Comparison of ENCODE assay signal across 1 cellular context in the genomic region with DNA sequence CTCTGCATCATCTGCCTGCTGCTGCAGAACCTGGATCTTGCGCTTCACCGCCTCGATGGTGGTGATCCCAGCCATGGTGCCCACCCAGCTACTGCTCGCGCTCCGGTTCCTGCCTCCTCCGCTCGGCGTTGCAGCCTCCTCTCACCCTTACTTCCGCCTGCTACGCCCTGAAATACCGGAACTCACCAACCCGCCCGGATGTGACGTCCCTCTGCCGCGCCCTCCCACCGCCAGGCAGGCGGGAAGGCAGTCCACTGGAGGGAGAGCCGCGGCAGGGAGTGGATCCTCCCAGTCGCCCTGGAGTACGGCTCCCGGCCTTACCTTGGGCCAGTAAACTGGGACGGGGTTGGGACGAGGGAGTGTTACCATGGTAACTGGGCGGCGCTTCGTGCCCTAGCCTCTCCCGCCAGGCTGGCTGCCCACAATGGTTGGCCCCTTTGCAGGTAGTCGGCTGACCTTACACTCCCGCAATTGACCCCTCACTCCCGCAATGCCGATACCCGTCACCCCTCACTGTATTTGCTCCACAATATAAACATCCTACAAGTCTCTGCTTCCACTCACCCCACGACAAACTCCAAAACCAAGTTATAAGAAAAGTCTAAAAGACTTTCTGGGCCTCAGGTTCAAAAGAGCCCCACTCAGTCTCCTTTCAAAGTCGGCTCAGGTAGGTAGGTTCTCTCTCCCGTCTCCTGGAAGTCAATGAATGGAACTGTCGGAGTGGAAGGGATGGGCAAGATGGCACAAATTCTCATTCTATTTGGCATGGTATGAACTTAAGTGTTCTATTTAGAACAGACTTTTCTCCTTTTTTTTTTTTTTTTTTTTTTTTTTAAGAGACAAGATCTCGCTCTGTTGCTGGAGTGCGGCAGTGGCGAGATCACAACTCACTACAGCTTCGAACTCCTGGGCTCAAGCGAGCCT.
TF ChIP-seq lines count a peak whose summit lies in the region.

No MANE protein-coding gene starts in this region.

TF ChIP-seq in WTC11, 78 proteins besides CTCF, POLR2A, EP300 and RAD21 (continued from another document):
- TF ChIP-seq, protein P1, sequence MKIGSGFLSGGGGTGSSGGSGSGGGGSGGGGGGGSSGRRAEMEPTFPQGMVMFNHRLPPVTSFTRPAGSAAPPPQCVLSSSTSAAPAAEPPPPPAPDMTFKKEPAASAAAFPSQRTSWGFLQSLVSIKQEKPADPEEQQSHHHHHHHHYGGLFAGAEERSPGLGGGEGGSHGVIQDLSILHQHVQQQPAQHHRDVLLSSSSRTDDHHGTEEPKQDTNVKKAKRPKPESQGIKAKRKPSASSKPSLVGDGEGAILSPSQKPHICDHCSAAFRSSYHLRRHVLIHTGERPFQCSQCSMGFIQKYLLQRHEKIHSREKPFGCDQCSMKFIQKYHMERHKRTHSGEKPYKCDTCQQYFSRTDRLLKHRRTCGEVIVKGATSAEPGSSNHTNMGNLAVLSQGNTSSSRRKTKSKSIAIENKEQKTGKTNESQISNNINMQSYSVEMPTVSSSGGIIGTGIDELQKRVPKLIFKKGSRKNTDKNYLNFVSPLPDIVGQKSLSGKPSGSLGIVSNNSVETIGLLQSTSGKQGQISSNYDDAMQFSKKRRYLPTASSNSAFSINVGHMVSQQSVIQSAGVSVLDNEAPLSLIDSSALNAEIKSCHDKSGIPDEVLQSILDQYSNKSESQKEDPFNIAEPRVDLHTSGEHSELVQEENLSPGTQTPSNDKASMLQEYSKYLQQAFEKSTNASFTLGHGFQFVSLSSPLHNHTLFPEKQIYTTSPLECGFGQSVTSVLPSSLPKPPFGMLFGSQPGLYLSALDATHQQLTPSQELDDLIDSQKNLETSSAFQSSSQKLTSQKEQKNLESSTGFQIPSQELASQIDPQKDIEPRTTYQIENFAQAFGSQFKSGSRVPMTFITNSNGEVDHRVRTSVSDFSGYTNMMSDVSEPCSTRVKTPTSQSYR (CRISPR knock-in tag; IDR thresholded peaks at IDR 0.05), result peak; percentile 33; the same call in 1 of the 2 replicates
- TF ChIP-seq ZNF416 (CRISPR knock-in tag; IDR thresholded peaks at IDR 0.05) (0 out of 2 replicates have a peak, but pooled peaks have one; percentile 46), JUN (CRISPR knock-in tag; IDR thresholded peaks at IDR 0.05) (0 out of 2 replicates have a peak, but pooled peaks have one; percentile 39), NR3C1 (CRISPR knock-in tag; conservative IDR thresholded peaks at IDR 0.05; ENCODE audit: low read depth) (no peak; the same call in 1 of the 2 replicates), SMAD4 (CRISPR knock-in tag; IDR thresholded peaks at IDR 0.05) (no peak), NFYB (CRISPR knock-in tag; conservative IDR thresholded peaks at IDR 0.05; ENCODE audit: low read depth) (peak; percentile 59), ZNF121 (CRISPR knock-in tag; IDR thresholded peaks at IDR 0.05) (0 out of 2 replicates have a peak, but pooled peaks have one; percentile 29), NR2C2 (CRISPR knock-in tag; IDR thresholded peaks at IDR 0.05) (peak; percentile 45; the same call in 1 of the 2 replicates), GRHL2 (CRISPR knock-in tag; IDR thresholded peaks at IDR 0.05; ENCODE audit: insufficient replicate concordance, severe bottlenecking) (no peak), NFE2L1 (CRISPR knock-in tag; IDR thresholded peaks at IDR 0.05) (peak; percentile 92; the same call in 1 of the 2 replicates), FOXP1 (CRISPR knock-in tag; IDR thresholded peaks at IDR 0.05; ENCODE audit: borderline replicate concordance) (peak; percentile 87; the same call in 1 of the 2 replicates), ZNF396 (CRISPR knock-in tag; IDR thresholded peaks at IDR 0.05; ENCODE audit: borderline replicate concordance) (no peak), TCF7 (CRISPR knock-in tag; IDR thresholded peaks at IDR 0.05; ENCODE audit: low read depth) (no peak), CREB1 (CRISPR knock-in tag; IDR thresholded peaks at IDR 0.05) (peak; percentile 80), GABPB1 (CRISPR knock-in tag; IDR thresholded peaks at IDR 0.05) (peak; percentile 87), RELA (CRISPR knock-in tag; IDR thresholded peaks at IDR 0.05; ENCODE audit: borderline replicate concordance) (peak; percentile 36; the same call in 1 of the 2 replicates), CREM (CRISPR knock-in tag; IDR thresholded peaks at IDR 0.05) (peak; percentile 97), FOXK1 (CRISPR knock-in tag; IDR thresholded peaks at IDR 0.05) (peak; percentile 93), SP1 (CRISPR knock-in tag; conservative IDR thresholded peaks at IDR 0.05) (peak; percentile 98), TEAD1 (CRISPR knock-in tag; IDR thresholded peaks at IDR 0.05) (peak; percentile 91), TP53 (CRISPR knock-in tag; IDR thresholded peaks at IDR 0.05) (no peak), ESRRA (CRISPR knock-in tag; IDR thresholded peaks at IDR 0.05; ENCODE audit: borderline replicate concordance) (0 out of 2 replicates have a peak, but pooled peaks have one; percentile 26), MYBL2 (CRISPR knock-in tag; IDR thresholded peaks at IDR 0.05) (peak; percentile 90)
- TF ChIP-seq, protein P2, sequence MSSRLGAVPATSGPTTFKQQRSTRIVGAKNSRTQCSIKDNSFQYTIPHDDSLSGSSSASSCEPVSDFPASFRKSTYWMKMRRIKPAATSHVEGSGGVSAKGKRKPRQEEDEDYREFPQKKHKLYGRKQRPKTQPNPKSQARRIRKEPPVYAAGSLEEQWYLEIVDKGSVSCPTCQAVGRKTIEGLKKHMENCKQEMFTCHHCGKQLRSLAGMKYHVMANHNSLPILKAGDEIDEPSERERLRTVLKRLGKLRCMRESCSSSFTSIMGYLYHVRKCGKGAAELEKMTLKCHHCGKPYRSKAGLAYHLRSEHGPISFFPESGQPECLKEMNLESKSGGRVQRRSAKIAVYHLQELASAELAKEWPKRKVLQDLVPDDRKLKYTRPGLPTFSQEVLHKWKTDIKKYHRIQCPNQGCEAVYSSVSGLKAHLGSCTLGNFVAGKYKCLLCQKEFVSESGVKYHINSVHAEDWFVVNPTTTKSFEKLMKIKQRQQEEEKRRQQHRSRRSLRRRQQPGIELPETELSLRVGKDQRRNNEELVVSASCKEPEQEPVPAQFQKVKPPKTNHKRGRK (CRISPR knock-in tag; IDR thresholded peaks at IDR 0.05; ENCODE audit: borderline replicate concordance), result no peak
- TF ChIP-seq, protein P3, sequence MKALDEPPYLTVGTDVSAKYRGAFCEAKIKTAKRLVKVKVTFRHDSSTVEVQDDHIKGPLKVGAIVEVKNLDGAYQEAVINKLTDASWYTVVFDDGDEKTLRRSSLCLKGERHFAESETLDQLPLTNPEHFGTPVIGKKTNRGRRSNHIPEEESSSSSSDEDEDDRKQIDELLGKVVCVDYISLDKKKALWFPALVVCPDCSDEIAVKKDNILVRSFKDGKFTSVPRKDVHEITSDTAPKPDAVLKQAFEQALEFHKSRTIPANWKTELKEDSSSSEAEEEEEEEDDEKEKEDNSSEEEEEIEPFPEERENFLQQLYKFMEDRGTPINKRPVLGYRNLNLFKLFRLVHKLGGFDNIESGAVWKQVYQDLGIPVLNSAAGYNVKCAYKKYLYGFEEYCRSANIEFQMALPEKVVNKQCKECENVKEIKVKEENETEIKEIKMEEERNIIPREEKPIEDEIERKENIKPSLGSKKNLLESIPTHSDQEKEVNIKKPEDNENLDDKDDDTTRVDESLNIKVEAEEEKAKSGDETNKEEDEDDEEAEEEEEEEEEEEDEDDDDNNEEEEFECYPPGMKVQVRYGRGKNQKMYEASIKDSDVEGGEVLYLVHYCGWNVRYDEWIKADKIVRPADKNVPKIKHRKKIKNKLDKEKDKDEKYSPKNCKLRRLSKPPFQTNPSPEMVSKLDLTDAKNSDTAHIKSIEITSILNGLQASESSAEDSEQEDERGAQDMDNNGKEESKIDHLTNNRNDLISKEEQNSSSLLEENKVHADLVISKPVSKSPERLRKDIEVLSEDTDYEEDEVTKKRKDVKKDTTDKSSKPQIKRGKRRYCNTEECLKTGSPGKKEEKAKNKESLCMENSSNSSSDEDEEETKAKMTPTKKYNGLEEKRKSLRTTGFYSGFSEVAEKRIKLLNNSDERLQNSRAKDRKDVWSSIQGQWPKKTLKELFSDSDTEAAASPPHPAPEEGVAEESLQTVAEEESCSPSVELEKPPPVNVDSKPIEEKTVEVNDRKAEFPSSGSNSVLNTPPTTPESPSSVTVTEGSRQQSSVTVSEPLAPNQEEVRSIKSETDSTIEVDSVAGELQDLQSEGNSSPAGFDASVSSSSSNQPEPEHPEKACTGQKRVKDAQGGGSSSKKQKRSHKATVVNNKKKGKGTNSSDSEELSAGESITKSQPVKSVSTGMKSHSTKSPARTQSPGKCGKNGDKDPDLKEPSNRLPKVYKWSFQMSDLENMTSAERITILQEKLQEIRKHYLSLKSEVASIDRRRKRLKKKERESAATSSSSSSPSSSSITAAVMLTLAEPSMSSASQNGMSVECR (CRISPR knock-in tag; IDR thresholded peaks at IDR 0.05; ENCODE audit: borderline replicate concordance), result peak; percentile 91; the same call in 1 of the 2 replicates
- TF ChIP-seq, protein P4, sequence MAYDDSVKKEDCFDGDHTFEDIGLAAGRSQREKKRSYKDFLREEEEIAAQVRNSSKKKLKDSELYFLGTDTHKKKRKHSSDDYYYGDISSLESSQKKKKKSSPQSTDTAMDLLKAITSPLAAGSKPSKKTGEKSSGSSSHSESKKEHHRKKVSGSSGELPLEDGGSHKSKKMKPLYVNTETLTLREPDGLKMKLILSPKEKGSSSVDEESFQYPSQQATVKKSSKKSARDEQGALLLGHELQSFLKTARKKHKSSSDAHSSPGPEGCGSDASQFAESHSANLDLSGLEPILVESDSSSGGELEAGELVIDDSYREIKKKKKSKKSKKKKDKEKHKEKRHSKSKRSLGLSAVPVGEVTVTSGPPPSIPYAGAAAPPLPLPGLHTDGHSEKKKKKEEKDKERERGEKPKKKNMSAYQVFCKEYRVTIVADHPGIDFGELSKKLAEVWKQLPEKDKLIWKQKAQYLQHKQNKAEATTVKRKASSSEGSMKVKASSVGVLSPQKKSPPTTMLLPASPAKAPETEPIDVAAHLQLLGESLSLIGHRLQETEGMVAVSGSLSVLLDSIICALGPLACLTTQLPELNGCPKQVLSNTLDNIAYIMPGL (CRISPR knock-in tag; IDR thresholded peaks at IDR 0.05), result peak; percentile 53; the same call in 1 of the 2 replicates
- TF ChIP-seq, protein P5, sequence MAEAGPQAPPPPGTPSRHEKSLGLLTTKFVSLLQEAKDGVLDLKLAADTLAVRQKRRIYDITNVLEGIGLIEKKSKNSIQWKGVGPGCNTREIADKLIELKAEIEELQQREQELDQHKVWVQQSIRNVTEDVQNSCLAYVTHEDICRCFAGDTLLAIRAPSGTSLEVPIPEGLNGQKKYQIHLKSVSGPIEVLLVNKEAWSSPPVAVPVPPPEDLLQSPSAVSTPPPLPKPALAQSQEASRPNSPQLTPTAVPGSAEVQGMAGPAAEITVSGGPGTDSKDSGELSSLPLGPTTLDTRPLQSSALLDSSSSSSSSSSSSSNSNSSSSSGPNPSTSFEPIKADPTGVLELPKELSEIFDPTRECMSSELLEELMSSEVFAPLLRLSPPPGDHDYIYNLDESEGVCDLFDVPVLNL (CRISPR knock-in tag; IDR thresholded peaks at IDR 0.05; ENCODE audit: borderline replicate concordance, low read depth), result peak; percentile 90
- TF ChIP-seq, protein P6, sequence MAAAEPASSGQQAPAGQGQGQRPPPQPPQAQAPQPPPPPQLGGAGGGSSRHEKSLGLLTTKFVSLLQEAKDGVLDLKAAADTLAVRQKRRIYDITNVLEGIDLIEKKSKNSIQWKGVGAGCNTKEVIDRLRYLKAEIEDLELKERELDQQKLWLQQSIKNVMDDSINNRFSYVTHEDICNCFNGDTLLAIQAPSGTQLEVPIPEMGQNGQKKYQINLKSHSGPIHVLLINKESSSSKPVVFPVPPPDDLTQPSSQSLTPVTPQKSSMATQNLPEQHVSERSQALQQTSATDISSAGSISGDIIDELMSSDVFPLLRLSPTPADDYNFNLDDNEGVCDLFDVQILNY (CRISPR knock-in tag; IDR thresholded peaks at IDR 0.05), result peak; percentile 99
- TF ChIP-seq, protein P7, sequence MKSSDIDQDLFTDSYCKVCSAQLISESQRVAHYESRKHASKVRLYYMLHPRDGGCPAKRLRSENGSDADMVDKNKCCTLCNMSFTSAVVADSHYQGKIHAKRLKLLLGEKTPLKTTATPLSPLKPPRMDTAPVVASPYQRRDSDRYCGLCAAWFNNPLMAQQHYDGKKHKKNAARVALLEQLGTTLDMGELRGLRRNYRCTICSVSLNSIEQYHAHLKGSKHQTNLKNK (CRISPR knock-in tag; IDR thresholded peaks at IDR 0.05), result no peak
- TF ChIP-seq, protein P8, sequence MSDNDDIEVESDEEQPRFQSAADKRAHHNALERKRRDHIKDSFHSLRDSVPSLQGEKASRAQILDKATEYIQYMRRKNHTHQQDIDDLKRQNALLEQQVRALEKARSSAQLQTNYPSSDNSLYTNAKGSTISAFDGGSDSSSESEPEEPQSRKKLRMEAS (CRISPR knock-in tag; IDR thresholded peaks at IDR 0.05), result peak; percentile 87
- TF ChIP-seq, protein P9, sequence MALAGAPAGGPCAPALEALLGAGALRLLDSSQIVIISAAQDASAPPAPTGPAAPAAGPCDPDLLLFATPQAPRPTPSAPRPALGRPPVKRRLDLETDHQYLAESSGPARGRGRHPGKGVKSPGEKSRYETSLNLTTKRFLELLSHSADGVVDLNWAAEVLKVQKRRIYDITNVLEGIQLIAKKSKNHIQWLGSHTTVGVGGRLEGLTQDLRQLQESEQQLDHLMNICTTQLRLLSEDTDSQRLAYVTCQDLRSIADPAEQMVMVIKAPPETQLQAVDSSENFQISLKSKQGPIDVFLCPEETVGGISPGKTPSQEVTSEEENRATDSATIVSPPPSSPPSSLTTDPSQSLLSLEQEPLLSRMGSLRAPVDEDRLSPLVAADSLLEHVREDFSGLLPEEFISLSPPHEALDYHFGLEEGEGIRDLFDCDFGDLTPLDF (CRISPR knock-in tag; IDR thresholded peaks at IDR 0.05), result peak; percentile 88
- TF ChIP-seq, protein P10, sequence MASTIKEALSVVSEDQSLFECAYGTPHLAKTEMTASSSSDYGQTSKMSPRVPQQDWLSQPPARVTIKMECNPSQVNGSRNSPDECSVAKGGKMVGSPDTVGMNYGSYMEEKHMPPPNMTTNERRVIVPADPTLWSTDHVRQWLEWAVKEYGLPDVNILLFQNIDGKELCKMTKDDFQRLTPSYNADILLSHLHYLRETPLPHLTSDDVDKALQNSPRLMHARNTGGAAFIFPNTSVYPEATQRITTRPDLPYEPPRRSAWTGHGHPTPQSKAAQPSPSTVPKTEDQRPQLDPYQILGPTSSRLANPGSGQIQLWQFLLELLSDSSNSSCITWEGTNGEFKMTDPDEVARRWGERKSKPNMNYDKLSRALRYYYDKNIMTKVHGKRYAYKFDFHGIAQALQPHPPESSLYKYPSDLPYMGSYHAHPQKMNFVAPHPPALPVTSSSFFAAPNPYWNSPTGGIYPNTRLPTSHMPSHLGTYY (CRISPR knock-in tag; IDR thresholded peaks at IDR 0.05), result no peak
- TF ChIP-seq, protein P11, sequence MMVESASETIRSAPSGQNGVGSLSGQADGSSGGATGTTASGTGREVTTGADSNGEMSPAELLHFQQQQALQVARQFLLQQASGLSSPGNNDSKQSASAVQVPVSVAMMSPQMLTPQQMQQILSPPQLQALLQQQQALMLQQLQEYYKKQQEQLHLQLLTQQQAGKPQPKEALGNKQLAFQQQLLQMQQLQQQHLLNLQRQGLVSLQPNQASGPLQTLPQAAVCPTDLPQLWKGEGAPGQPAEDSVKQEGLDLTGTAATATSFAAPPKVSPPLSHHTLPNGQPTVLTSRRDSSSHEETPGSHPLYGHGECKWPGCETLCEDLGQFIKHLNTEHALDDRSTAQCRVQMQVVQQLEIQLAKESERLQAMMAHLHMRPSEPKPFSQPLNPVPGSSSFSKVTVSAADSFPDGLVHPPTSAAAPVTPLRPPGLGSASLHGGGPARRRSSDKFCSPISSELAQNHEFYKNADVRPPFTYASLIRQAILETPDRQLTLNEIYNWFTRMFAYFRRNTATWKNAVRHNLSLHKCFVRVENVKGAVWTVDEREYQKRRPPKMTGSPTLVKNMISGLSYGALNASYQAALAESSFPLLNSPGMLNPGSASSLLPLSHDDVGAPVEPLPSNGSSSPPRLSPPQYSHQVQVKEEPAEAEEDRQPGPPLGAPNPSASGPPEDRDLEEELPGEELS (CRISPR knock-in tag; IDR thresholded peaks at IDR 0.05), result 0 out of 2 replicates have a peak, but pooled peaks have one; percentile 79
